In genomic region chr11:61359541-61359940, GRCh38 we compare ENCODE assay signal across 12 cellular contexts. TPM values are rescaled to one million over a fixed set of nuclear protein-coding genes. Genes with fewer than 3 reads are reported as not detected.
A peak's percentile ranks its signal among the peaks of the same experiment; 100 is the strongest.
DNase-seq lines count a peak whose midpoint lies in the region; ATAC-seq, FAIRE-seq and TF ChIP-seq lines count a peak whose summit lies in the region.
"Had no signal": no experiment of that assay in that cellular context is flagged by ENCODE, and none has a peak within 500 bp of the region (broad histone marks: within the 10 kb centered on the region; RNA-seq: fewer than 3 reads in every experiment).

No MANE protein-coding gene starts in this region.

- no peak overlapping the region for H3K27ac ChIP-seq in CD4-positive, CD25-positive, alpha-beta regulatory T cell (ENCODE audit: insufficient read depth, low read length, poor library complexity, severe bottlenecking)
- no peak overlapping the region for H3K27ac ChIP-seq in naive thymus-derived CD4-positive, alpha-beta T cell (ENCODE audit: low read depth, low read length)
- H3K27ac ChIP-seq in kidney (ENCODE audit: low read depth in 2 of 2, low read length in 2 of 2), result no peak overlapping the region

- TF ChIP-seq CTCF in WTC11 (IDR thresholded peaks at IDR 0.05) (no peak), kidney (IDR thresholded peaks at IDR 0.05; ENCODE audit: borderline replicate concordance, extremely low read depth, insufficient read depth) (no peak)

- H3K9me3 ChIP-seq in CD4-positive, CD25-positive, alpha-beta regulatory T cell (ENCODE audit: control insufficient read depth in 2 of 2, low read length in 2 of 2), result no peaks in the 10 kb centered on the region
- no peaks in the 10 kb centered on the region for H3K9me3 ChIP-seq in naive thymus-derived CD4-positive, alpha-beta T cell (ENCODE audit: control insufficient read depth in 2 of 3, low read length in 3 of 3)
- H3K9me3 ChIP-seq in kidney (ENCODE audit: control insufficient read depth in 1 of 2, low read length in 2 of 2), result no peaks in the 10 kb centered on the region

- H3K9ac ChIP-seq in kidney (ENCODE audit: low read length in 2 of 2), result no peak overlapping the region

- H3K36me3 Mint-ChIP-seq in CD4-positive, CD25-positive, alpha-beta regulatory T cell, result peaks cover 7% of the 10 kb centered on the region
- peaks cover 11% of the 10 kb centered on the region for H3K36me3 Mint-ChIP-seq in WTC11
- peaks cover 0 to 7% (median 5%) of the 10 kb centered on the region in 5 donors for H3K36me3 Mint-ChIP-seq in naive thymus-derived CD4-positive, alpha-beta T cell

- no peak for DNase-seq in CD4-positive, CD25-positive, alpha-beta regulatory T cell
- DNase-seq in HuH-7 (ENCODE audit: low spot score), result peak; percentile 62
- DNase-seq in WTC11 (ENCODE audit: low spot score), result no peak
- DNase-seq in naive thymus-derived CD4-positive, alpha-beta T cell, result no peak
- DNase-seq in retina, result no peak
- DNase-seq in kidney, result no peak
- no peak for DNase-seq in SKM-1 (lab: John Stamatoyannopoulos, UW; ENCODE audit: unreplicated experiment)
- DNase-seq: caudate nucleus; NCI-H2029 treated with DMSO at 0.1 percent for 48 hours; NK-92 treated with Interleukin-12 subunit alpha and Interleukin-12 subunit beta, amount 100 ng/mL, for 24 hours; T-helper 9 cell had no signal

- CTCF ChIA-PET in WTC11 (lab: Charles Lee), result interaction anchor here (0.6 to 5.4 kb wide), 4 partner anchors 24 to 328 kb away, joined by 3 to 93 read pairs (median 27); no protein-coding TSS in a partner anchor
- CTCF ChIA-PET in naive thymus-derived CD4-positive, alpha-beta T cell (lab: Charles Lee), result interaction anchor here (0.6 to 1.3 kb wide), 2 partner anchors 26 to 42 kb away, joined by 3 to 5 read pairs; no protein-coding TSS in a partner anchor

- no peak for ATAC-seq in CD4-positive, CD25-positive, alpha-beta regulatory T cell (ENCODE audit: low read depth in 2 of 2)
- no peak for ATAC-seq in WTC11
- no peak for ATAC-seq in naive thymus-derived CD4-positive, alpha-beta T cell
- no peak for ATAC-seq in GM18858 (IDR thresholded peaks at IDR 0.05; ENCODE audit: unreplicated experiment)

- H3K4me3 Mint-ChIP-seq in CD4-positive, CD25-positive, alpha-beta regulatory T cell, result peak overlapping the region in 3 of 4 donors; percentile 27 to 99 (median 35)
- H3K4me3 Mint-ChIP-seq in WTC11, result peak overlapping the region; percentile 96
- H3K4me3 Mint-ChIP-seq in naive thymus-derived CD4-positive, alpha-beta T cell, result peak overlapping the region in 5 of 10 donors; percentile 16 to 99 (median 36)

- peaks cover 15 to 54% (median 40%) of the 10 kb centered on the region in 4 donors for H3K4me1 Mint-ChIP-seq in CD4-positive, CD25-positive, alpha-beta regulatory T cell
- peaks cover 22% of the 10 kb centered on the region for H3K4me1 Mint-ChIP-seq in WTC11
- peaks cover 30 to 59% (median 40%) of the 10 kb centered on the region in 7 donors for H3K4me1 Mint-ChIP-seq in naive thymus-derived CD4-positive, alpha-beta T cell

- H3K36me3 ChIP-seq in CD4-positive, CD25-positive, alpha-beta regulatory T cell (ENCODE audit: control insufficient read depth, insufficient read depth, low read length), result peaks cover 8% of the 10 kb centered on the region
- H3K36me3 ChIP-seq in naive thymus-derived CD4-positive, alpha-beta T cell (ENCODE audit: control insufficient read depth in 2 of 3, insufficient read depth in 3 of 3, low read length in 3 of 3), result peaks cover 0 to 13% (median 0%) of the 10 kb centered on the region in 3 experiments
- peaks cover 3 to 10% of the 10 kb centered on the region in 2 donors for H3K36me3 ChIP-seq in kidney (ENCODE audit: control insufficient read depth in 1 of 2, insufficient read depth in 2 of 2, low read length in 2 of 2)

- intact Hi-C loops in naive thymus-derived CD4-positive, alpha-beta T cell (cut with micrococcal nuclease), result no loop called here
- intact Hi-C loops in kidney (cut with DNase I), result no loop called here

- peaks cover 26% of the 10 kb centered on the region for H3K4me1 ChIP-seq in CD4-positive, CD25-positive, alpha-beta regulatory T cell (ENCODE audit: control insufficient read depth, insufficient read depth, low read length, poor library complexity, severe bottlenecking)
- H3K4me1 ChIP-seq in naive thymus-derived CD4-positive, alpha-beta T cell (ENCODE audit: control insufficient read depth in 2 of 2, insufficient read depth in 2 of 2, low read length in 2 of 2), result peaks cover 14 to 19% of the 10 kb centered on the region in 2 donors
- H3K4me1 ChIP-seq in kidney (ENCODE audit: control insufficient read depth in 1 of 2, insufficient read depth in 1 of 2, low read depth in 1 of 2, low read length in 2 of 2), result peaks cover 0 to 12% of the 10 kb centered on the region in 2 donors

- POLR2A ChIA-PET in WTC11 (lab: Charles Lee), result interaction anchor here (0.6 to 0.7 kb wide), 3 partner anchors 13 to 23 kb away, joined by 3 to 4 read pairs (median 3); no protein-coding TSS in a partner anchor
- POLR2A ChIA-PET in naive thymus-derived CD4-positive, alpha-beta T cell (lab: Charles Lee), result interaction anchor here (1.0 to 4.9 kb wide), 2 partner anchors 12 to 25 kb away, joined by 8 to 82 read pairs; partner anchors contain the start of genes DDB1 and TKFC

- peak overlapping the region; percentile 46 to 100 (median 76) for H3K27ac Mint-ChIP-seq in CD4-positive, CD25-positive, alpha-beta regulatory T cell
- no peak overlapping the region for H3K27ac Mint-ChIP-seq in WTC11
- H3K27ac Mint-ChIP-seq in naive thymus-derived CD4-positive, alpha-beta T cell, result peak overlapping the region in 7 of 9 donors; percentile 31 to 83 (median 41)

- no peaks in the 10 kb centered on the region for H3K9me3 Mint-ChIP-seq in CD4-positive, CD25-positive, alpha-beta regulatory T cell
- no peaks in the 10 kb centered on the region for H3K9me3 Mint-ChIP-seq in WTC11
- H3K9me3 Mint-ChIP-seq in naive thymus-derived CD4-positive, alpha-beta T cell, result no peaks in the 10 kb centered on the region

- no peaks in the 10 kb centered on the region for H3K27me3 Mint-ChIP-seq in CD4-positive, CD25-positive, alpha-beta regulatory T cell
- no peaks in the 10 kb centered on the region for H3K27me3 Mint-ChIP-seq in WTC11 (ENCODE audit: low read depth)
- no peaks in the 10 kb centered on the region for H3K27me3 Mint-ChIP-seq in naive thymus-derived CD4-positive, alpha-beta T cell

- no peak overlapping the region for H3K4me3 ChIP-seq in CD4-positive, CD25-positive, alpha-beta regulatory T cell (ENCODE audit: low read depth, low read length)
- H3K4me3 ChIP-seq in naive thymus-derived CD4-positive, alpha-beta T cell (ENCODE audit: low read length), result no peak overlapping the region
- H3K4me3 ChIP-seq in kidney (ENCODE audit: low read length in 2 of 2), result no peak overlapping the region

- no peaks in the 10 kb centered on the region for H3K27me3 ChIP-seq in CD4-positive, CD25-positive, alpha-beta regulatory T cell (ENCODE audit: control insufficient read depth, insufficient read depth, low read length)
- H3K27me3 ChIP-seq in naive thymus-derived CD4-positive, alpha-beta T cell (ENCODE audit: control insufficient read depth in 2 of 2, insufficient read depth in 2 of 2, low read length in 2 of 2), result no peaks in the 10 kb centered on the region

- no peak for FAIRE-seq in kidney (lab: Jason Lieb, UNC)

TF ChIP-seq in WTC11, 78 proteins besides CTCF, POLR2A, EP300 and RAD21 (continues in another document):
- no peak for TF ChIP-seq USF2 (CRISPR knock-in tag; IDR thresholded peaks at IDR 0.05)

RNA-seq across cellular contexts. Expression of gene CYB561A3, which starts 2.1 kb away (rescaled TPM):
- total RNA-seq in CD4-positive, CD25-positive, alpha-beta regulatory T cell, result 29.5 TPM
- polyA plus RNA-seq in CD4-positive, CD25-positive, alpha-beta regulatory T cell, result 10 to 100 TPM; 54.7 to 70.2 (median 59.3) TPM
- total RNA-seq in WTC11 (2021), result 34.3 to 38.8 TPM (median 35.0 TPM) in 3 replicates
- total RNA-seq in naive thymus-derived CD4-positive, alpha-beta T cell, result 10 to 100 TPM; 37.9 to 47.6 (median 44.2) TPM
- 10 to 100 TPM; 62.7 to 73.8 TPM for polyA plus RNA-seq in naive thymus-derived CD4-positive, alpha-beta T cell
- total RNA-seq in kidney, result 36.8 TPM
- polyA plus RNA-seq in kidney (ENCODE audit: insufficient read depth, low read depth, low replicate concordance), result 29.7 TPM

RNA-seq across cellular contexts. Expression of gene TMEM138, which starts 2.6 kb away (rescaled TPM):
- total RNA-seq in CD4-positive, CD25-positive, alpha-beta regulatory T cell, result 48.6 TPM
- polyA plus RNA-seq in CD4-positive, CD25-positive, alpha-beta regulatory T cell, result 10 to 100 TPM; 59.8 to 73.2 (median 62.0) TPM
- 34.0 to 39.0 TPM (median 38.8 TPM) in 3 replicates for total RNA-seq in WTC11 (2021)
- 10 to 100 TPM; 54.6 to 65.1 (median 59.9) TPM for total RNA-seq in naive thymus-derived CD4-positive, alpha-beta T cell
- polyA plus RNA-seq in naive thymus-derived CD4-positive, alpha-beta T cell, result 10 to 100 TPM; 42.9 to 49.3 TPM
- 42.3 TPM for total RNA-seq in kidney
- polyA plus RNA-seq in kidney (ENCODE audit: insufficient read depth, low read depth, low replicate concordance), result 62.3 TPM

RNA-seq across cellular contexts. Expression of gene TKFC, which starts 26.5 kb away (rescaled TPM):
- 29.6 TPM for total RNA-seq in CD4-positive, CD25-positive, alpha-beta regulatory T cell
- 10 to 100 TPM; 29.2 to 33.2 (median 32.1) TPM for polyA plus RNA-seq in CD4-positive, CD25-positive, alpha-beta regulatory T cell
- total RNA-seq in WTC11 (2021), result 86.8 to 96.5 TPM (median 87.8 TPM) in 3 replicates
- 10 to 100 TPM; 36.9 to 59.9 (median 43.3) TPM for total RNA-seq in naive thymus-derived CD4-positive, alpha-beta T cell
- 10 to 100 TPM; 24.6 to 30.0 TPM for polyA plus RNA-seq in naive thymus-derived CD4-positive, alpha-beta T cell
- 64.6 TPM for total RNA-seq in kidney
- polyA plus RNA-seq in kidney (ENCODE audit: insufficient read depth, low read depth, low replicate concordance), result 107 TPM

RNA-seq across cellular contexts. Expression of gene DDB1, which starts 26.6 kb away (rescaled TPM):
- total RNA-seq in CD4-positive, CD25-positive, alpha-beta regulatory T cell, result 155 TPM
- polyA plus RNA-seq in CD4-positive, CD25-positive, alpha-beta regulatory T cell, result 100 to 1,000 TPM; 117 to 158 (median 126) TPM
- 270 to 316 TPM (median 295 TPM) in 3 replicates for total RNA-seq in WTC11 (2021)
- 100 to 1,000 TPM; 153 to 213 (median 160) TPM for total RNA-seq in naive thymus-derived CD4-positive, alpha-beta T cell
- 100 to 1,000 TPM; 113 to 125 TPM for polyA plus RNA-seq in naive thymus-derived CD4-positive, alpha-beta T cell
- 185 TPM for total RNA-seq in kidney
- 131 TPM for polyA plus RNA-seq in kidney (ENCODE audit: insufficient read depth, low read depth, low replicate concordance)

RNA-seq across cellular contexts. Expression of gene TMEM216, which starts 32.8 kb away (rescaled TPM):
- total RNA-seq in CD4-positive, CD25-positive, alpha-beta regulatory T cell, result 10.3 TPM
- polyA plus RNA-seq in CD4-positive, CD25-positive, alpha-beta regulatory T cell, result 10 to 100 TPM; 48.2 to 69.3 (median 59.0) TPM
- total RNA-seq in WTC11 (2021) (16.4 to 20.8 TPM (median 17.9 TPM) in 3 replicates), kidney (11.1 TPM)
- 10 to 100 TPM in 2 of 5 experiments, 1 to 10 TPM in 3; 4.7 to 17.2 (median 9.2) TPM for total RNA-seq in naive thymus-derived CD4-positive, alpha-beta T cell
- 10 to 100 TPM; 34.7 to 35.8 TPM for polyA plus RNA-seq in naive thymus-derived CD4-positive, alpha-beta T cell
- polyA plus RNA-seq in kidney (ENCODE audit: insufficient read depth, low read depth, low replicate concordance), result 16.2 TPM
